ENCODE assay signal across 11 cellular contexts in genomic region chr14:61147898-61148549, GRCh38.
DNase-seq lines count a peak whose midpoint lies in the region; ATAC-seq, FAIRE-seq and TF ChIP-seq lines count a peak whose summit lies in the region.
"Had no signal": no experiment of that assay in that cellular context is flagged by ENCODE, and none has a peak within 500 bp of the region (broad histone marks: within the 10 kb centered on the region; RNA-seq: fewer than 3 reads in every experiment).

No MANE protein-coding gene starts in this region.

- no peaks in the 10 kb centered on the region for H3K4me1 ChIP-seq in testis

- FAIRE-seq in A204.1 (lab: Jason Lieb, UNC): peak; percentile 99
- FAIRE-seq: TTC549 had no signal

- no peak for TF ChIP-seq POLR2A in testis (IDR thresholded peaks at IDR 0.05)

- intact Hi-C loops in testis (cut with DNase I; ENCODE audit: low total_unique reads): no loop called here

- H3K36me3 ChIP-seq in testis (ENCODE audit: low read depth, missing control alignments): no peaks in the 10 kb centered on the region

- no peak overlapping the region for H3K27ac ChIP-seq in testis

- no peak for TF ChIP-seq CTCF in epithelial cell of esophagus (IDR thresholded peaks at IDR 0.05; ENCODE audit: insufficient read depth, low read depth, low read length, missing control alignments)
- TF ChIP-seq CTCF in testis (IDR thresholded peaks at IDR 0.05): no peak

- no peak overlapping the region for H3K4me3 ChIP-seq in epithelial cell of esophagus (ENCODE audit: low read length)
- H3K4me3 ChIP-seq in testis: no peak overlapping the region

- WGBS in testis, 2 donors: 44 to 48% methylated on average over 10 to 19 of the region's 19 CpGs

- peak; percentile 99 for DNase-seq in RPMI7951 (ENCODE audit: low read depth)
- peak; percentile 75 for DNase-seq in epithelial cell of esophagus (ENCODE audit: low read depth)
- DNase-seq in midbrain (lab: John Stamatoyannopoulos, UW): peak; percentile 21
- DNase-seq in iPS-NIHi7 (ENCODE audit: extremely low spot score): no peak
- DNase-seq in stimulated activated naive CD4-positive, alpha-beta T cell treated with Interleukin-2 at 50 U/mL for 16 hours (lab: John Stamatoyannopoulos, UW): no peak
- DNase-seq in testis: no peak
- DNase-seq: naive thymus-derived CD4-positive, alpha-beta T cell; NCI-H187 had no signal

- H3K27me3 ChIP-seq in testis: no peaks in the 10 kb centered on the region

- no peak for ATAC-seq in HG02970 (IDR thresholded peaks at IDR 0.05; ENCODE audit: low FRiP score, unreplicated experiment)
- ATAC-seq: naive thymus-derived CD4-positive, alpha-beta T cell had no signal

- H3K9me3 ChIP-seq in testis: no peaks in the 10 kb centered on the region

Comparison
In these comparisons a context has a peak if more than half of its experiments do, and no peak if none do; other contexts are left out.
1. DNase-seq: peak in RPMI7951 (single experiment), epithelial cell of esophagus (single experiment) and midbrain (single experiment); none in iPS-NIHi7 (single experiment), stimulated activated naive CD4-positive, alpha-beta T cell treated with Interleukin-2 at 50 U/mL for 16 hours (single experiment) and testis (single experiment).